8 cellular contexts compared by ENCODE assay signal in genomic region chr7:127584648-127585043, GRCh38. TPM values are rescaled to one million over a fixed set of nuclear protein-coding genes. Genes with fewer than 3 reads are reported as not detected.
DNase-seq lines count a peak whose midpoint lies in the region; ATAC-seq and TF ChIP-seq lines count a peak whose summit lies in the region.

No MANE protein-coding gene starts in this region.

- H3K27ac ChIP-seq in Karpas-422 (ENCODE audit: low read length): no peak overlapping the region

- H3K79me2 ChIP-seq in Karpas-422 (ENCODE audit: low read length): peaks cover 51% of the 10 kb centered on the region

- intact Hi-C loops in dendritic cell treated with granulocyte-macrophage colony-stimulating factor and Interleukin-4, amounts not matched to agents 40 ng/mL and 50 ng/mL, for 4 days (cut with micrococcal nuclease): loop anchor here (1.0 to 5.0 kb wide), 2 partner anchors 67 to 758 kb away; partner anchors contain the start of gene RBM28

- H3K36me3 ChIP-seq in Karpas-422 (ENCODE audit: insufficient read depth, low read length): no peaks in the 10 kb centered on the region

- peak overlapping the region; percentile 93 for H3K9ac ChIP-seq in Karpas-422 (ENCODE audit: low read length)

- H3K36me3 Mint-ChIP-seq in dendritic cell treated with granulocyte-macrophage colony-stimulating factor and Interleukin-4, amounts not matched to agents 40 ng/mL and 50 ng/mL, for 4 days (ENCODE audit: low read depth): peaks cover 52% of the 10 kb centered on the region
- H3K36me3 Mint-ChIP-seq in naive thymus-derived CD8-positive, alpha-beta T cell: peaks cover 0 to 37% (median 25%) of the 10 kb centered on the region in 3 donors

- H3K4me3 Mint-ChIP-seq in dendritic cell treated with granulocyte-macrophage colony-stimulating factor and Interleukin-4, amounts not matched to agents 40 ng/mL and 50 ng/mL, for 4 days: peak overlapping the region; percentile 95
- peak overlapping the region; percentile 91 to 95 (median 92) for H3K4me3 Mint-ChIP-seq in naive thymus-derived CD8-positive, alpha-beta T cell

- H3K9me3 Mint-ChIP-seq in dendritic cell treated with granulocyte-macrophage colony-stimulating factor and Interleukin-4, amounts not matched to agents 40 ng/mL and 50 ng/mL, for 4 days: no peaks in the 10 kb centered on the region
- H3K9me3 Mint-ChIP-seq in naive thymus-derived CD8-positive, alpha-beta T cell: no peaks in the 10 kb centered on the region

- H3K4me1 ChIP-seq in Karpas-422 (ENCODE audit: low read length): peaks cover 35% of the 10 kb centered on the region

- H4K20me1 ChIP-seq in Karpas-422 (ENCODE audit: insufficient read depth, low read depth, low read length): peaks cover 33% of the 10 kb centered on the region

- H3K27me3 ChIP-seq in Karpas-422 (ENCODE audit: low read length): no peaks in the 10 kb centered on the region

- peak overlapping the region; percentile 94 for H3K4me3 ChIP-seq in AG10803 (ENCODE audit: low read length)
- H3K4me3 ChIP-seq in Karpas-422 (ENCODE audit: low read length): peak overlapping the region; percentile 95

- peaks cover 54% of the 10 kb centered on the region for H3K4me1 Mint-ChIP-seq in dendritic cell treated with granulocyte-macrophage colony-stimulating factor and Interleukin-4, amounts not matched to agents 40 ng/mL and 50 ng/mL, for 4 days (ENCODE audit: low read depth)
- peaks cover 36 to 82% (median 81%) of the 10 kb centered on the region in 4 donors for H3K4me1 Mint-ChIP-seq in naive thymus-derived CD8-positive, alpha-beta T cell

- TF ChIP-seq CTCF in AG10803 (conservative IDR thresholded peaks at IDR 0.05; ENCODE audit: low read length): no peak

- H3K27me3 Mint-ChIP-seq in dendritic cell treated with granulocyte-macrophage colony-stimulating factor and Interleukin-4, amounts not matched to agents 40 ng/mL and 50 ng/mL, for 4 days: no peaks in the 10 kb centered on the region
- no peaks in the 10 kb centered on the region for H3K27me3 Mint-ChIP-seq in naive thymus-derived CD8-positive, alpha-beta T cell

- peak overlapping the region; percentile 95 for H3K27ac Mint-ChIP-seq in dendritic cell treated with granulocyte-macrophage colony-stimulating factor and Interleukin-4, amounts not matched to agents 40 ng/mL and 50 ng/mL, for 4 days
- peak overlapping the region; percentile 81 to 97 (median 96) for H3K27ac Mint-ChIP-seq in naive thymus-derived CD8-positive, alpha-beta T cell

- POLR2A ChIA-PET in naive thymus-derived CD8-positive, alpha-beta T cell (lab: Charles Lee): interaction anchor here (1.8 to 2.2 kb wide), 2 partner anchors 67 to 192 kb away, joined by 9 to 10 read pairs; partner anchors contain the start of gene ZNF800

- ATAC-seq in naive thymus-derived CD8-positive, alpha-beta T cell: no peak
- ATAC-seq in HG03175 (IDR thresholded peaks at IDR 0.05; ENCODE audit: unreplicated experiment): no peak

- no peak overlapping the region for H2AFZ ChIP-seq in Karpas-422 (ENCODE audit: low read length)

- no peaks in the 10 kb centered on the region for H3K9me2 ChIP-seq in Karpas-422 (replicated peaks; ENCODE audit: insufficient read depth, low read length)

- H3K9me3 ChIP-seq in Karpas-422 (ENCODE audit: low read length): no peaks in the 10 kb centered on the region

- DNase-seq in AG10803 (ENCODE audit: low read depth): no peak
- DNase-seq in Karpas-422: no peak
- no peak for DNase-seq in naive thymus-derived CD8-positive, alpha-beta T cell
- DNase-seq in HK-2 (ENCODE audit: unreplicated experiment): no peak
- DNase-seq in NCI-H146 treated with DMSO at 0.1 percent for 48 hours (lab: John Stamatoyannopoulos, UW; ENCODE audit: unreplicated experiment): no peak
- no peak for DNase-seq in dermis blood vessel endothelial cell

- H3K4me2 ChIP-seq in Karpas-422 (ENCODE audit: low read depth, low read length, poor library complexity, severe bottlenecking): peak overlapping the region; percentile 89

RNA-seq across cellular contexts. Expression of gene GCC1, which starts 0.8 kb away (rescaled TPM):
- total RNA-seq in Karpas-422 (2014; rRNA removed; shearing (Covaris generic); ENCODE audit: low replicate concordance): 6.8 and 13.9 TPM in 2 replicates
- total RNA-seq in naive thymus-derived CD8-positive, alpha-beta T cell: 10 to 100 TPM; 20.8 to 23.5 TPM
- polyA plus RNA-seq in naive thymus-derived CD8-positive, alpha-beta T cell: 10 to 100 TPM in 1 of 3 donors, 1 to 10 TPM in 2; 7.9 to 14.5 (median 8.0) TPM
- total RNA-seq in dermis blood vessel endothelial cell: 24.9 and 33.4 TPM in 2 replicates

RNA-seq across cellular contexts. Expression of gene ARF5, which starts 3.6 kb away (rescaled TPM):
- 110 and 197 TPM in 2 replicates for total RNA-seq in Karpas-422 (2014; rRNA removed; shearing (Covaris generic); ENCODE audit: low replicate concordance)
- total RNA-seq in naive thymus-derived CD8-positive, alpha-beta T cell: 10 to 100 TPM; 77.0 to 79.3 TPM
- polyA plus RNA-seq in naive thymus-derived CD8-positive, alpha-beta T cell: 100 to 1,000 TPM; 146 to 156 (median 152) TPM
- 144 and 208 TPM in 2 replicates for total RNA-seq in dermis blood vessel endothelial cell

RNA-seq across cellular contexts. Expression of gene FSCN3, which starts 8.9 kb away (rescaled TPM):
- 3.9 and 12.5 TPM in 2 replicates for total RNA-seq in Karpas-422 (2014; rRNA removed; shearing (Covaris generic); ENCODE audit: low replicate concordance)
- 1 to 10 TPM; 4.6 to 7.4 TPM for total RNA-seq in naive thymus-derived CD8-positive, alpha-beta T cell
- under 1 TPM; 0.29 to 0.57 (median 0.48) TPM for polyA plus RNA-seq in naive thymus-derived CD8-positive, alpha-beta T cell
- 0.42 and 1.7 TPM in 2 replicates for total RNA-seq in dermis blood vessel endothelial cell

RNA-seq across cellular contexts. Expression of gene PAX4, which starts 33.3 kb away (rescaled TPM):
- not detected in 2 replicates for total RNA-seq in Karpas-422 (2014; rRNA removed; shearing (Covaris generic); ENCODE audit: low replicate concordance)
- total RNA-seq in naive thymus-derived CD8-positive, alpha-beta T cell: not detected
- not detected for polyA plus RNA-seq in naive thymus-derived CD8-positive, alpha-beta T cell
- 0.09 TPM in 1 of 2 replicates, not detected in the other for total RNA-seq in dermis blood vessel endothelial cell
